ENCODE assay signal across 1 cellular context in genomic region chrX:130173190-130173895, GRCh38.
A peak's percentile ranks its signal among the peaks of the same experiment; 100 is the strongest.
TF ChIP-seq lines count a peak whose summit lies in the region.

No MANE protein-coding gene starts in this region.

TF ChIP-seq in K562, 482 proteins besides CTCF, POLR2A, EP300 and RAD21 (continued from another document):
- TF ChIP-seq, protein P1, sequence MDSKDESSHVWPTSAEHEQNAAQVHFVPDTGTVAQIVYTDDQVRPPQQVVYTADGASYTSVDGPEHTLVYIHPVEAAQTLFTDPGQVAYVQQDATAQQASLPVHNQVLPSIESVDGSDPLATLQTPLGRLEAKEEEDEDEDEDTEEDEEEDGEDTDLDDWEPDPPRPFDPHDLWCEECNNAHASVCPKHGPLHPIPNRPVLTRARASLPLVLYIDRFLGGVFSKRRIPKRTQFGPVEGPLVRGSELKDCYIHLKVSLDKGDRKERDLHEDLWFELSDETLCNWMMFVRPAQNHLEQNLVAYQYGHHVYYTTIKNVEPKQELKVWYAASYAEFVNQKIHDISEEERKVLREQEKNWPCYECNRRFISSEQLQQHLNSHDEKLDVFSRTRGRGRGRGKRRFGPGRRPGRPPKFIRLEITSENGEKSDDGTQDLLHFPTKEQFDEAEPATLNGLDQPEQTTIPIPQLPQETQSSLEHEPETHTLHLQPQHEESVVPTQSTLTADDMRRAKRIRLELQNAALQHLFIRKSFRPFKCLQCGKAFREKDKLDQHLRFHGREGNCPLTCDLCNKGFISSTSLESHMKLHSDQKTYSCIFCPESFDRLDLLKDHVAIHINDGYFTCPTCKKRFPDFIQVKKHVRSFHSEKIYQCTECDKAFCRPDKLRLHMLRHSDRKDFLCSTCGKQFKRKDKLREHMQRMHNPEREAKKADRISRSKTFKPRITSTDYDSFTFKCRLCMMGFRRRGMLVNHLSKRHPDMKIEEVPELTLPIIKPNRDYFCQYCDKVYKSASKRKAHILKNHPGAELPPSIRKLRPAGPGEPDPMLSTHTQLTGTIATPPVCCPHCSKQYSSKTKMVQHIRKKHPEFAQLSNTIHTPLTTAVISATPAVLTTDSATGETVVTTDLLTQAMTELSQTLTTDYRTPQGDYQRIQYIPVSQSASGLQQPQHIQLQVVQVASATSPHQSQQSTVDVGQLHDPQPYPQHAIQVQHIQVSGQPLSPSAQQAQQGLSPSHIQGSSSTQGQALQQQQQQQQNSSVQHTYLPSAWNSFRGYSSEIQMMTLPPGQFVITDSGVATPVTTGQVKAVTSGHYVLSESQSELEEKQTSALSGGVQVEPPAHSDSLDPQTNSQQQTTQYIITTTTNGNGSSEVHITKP (IDR thresholded peaks at IDR 0.05; ENCODE audit: partially characterized antibody) = peak; percentile 6
- TF ChIP-seq CCNT2 (IDR thresholded peaks at IDR 0.05; ENCODE audit: borderline replicate concordance, extremely low read depth, insufficient read length, low read depth, low read length) (peak; percentile 54), KAT7 (CRISPR knock-in tag; IDR thresholded peaks at IDR 0.05; ENCODE audit: borderline replicate concordance) (no peak), FOS (IDR thresholded peaks at IDR 0.05; ENCODE audit: extremely low read depth, insufficient read length) (no peak), NR2C1 (IDR thresholded peaks at IDR 0.05) (no peak), NR2C1 (tag; IDR thresholded peaks at IDR 0.05) (no peak), SIRT6 (IDR thresholded peaks at IDR 0.05; ENCODE audit: low read depth, low read length) (no peak)
